4 cellular contexts compared by ENCODE assay signal in the genomic region with DNA sequence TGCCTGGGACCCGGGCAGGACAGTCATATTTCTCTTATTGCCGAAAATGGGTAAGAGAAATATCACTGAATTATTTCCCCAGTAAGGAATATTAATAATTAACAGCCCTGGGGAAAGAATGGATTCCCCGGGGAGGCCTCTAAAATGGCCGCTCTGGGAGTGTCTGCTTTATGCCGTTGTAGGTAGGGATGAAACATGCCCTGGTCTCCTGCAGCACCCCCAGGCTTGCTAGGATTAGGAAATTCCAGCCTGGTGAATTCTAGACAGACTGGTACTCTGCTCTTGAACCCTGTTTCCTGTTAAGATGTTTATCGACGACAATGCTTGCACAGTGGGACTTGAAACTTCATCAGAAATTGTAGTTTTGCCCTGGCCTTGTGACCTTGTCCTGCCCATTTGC. TPM values are rescaled to one million over a fixed set of nuclear protein-coding genes. Genes with fewer than 3 reads are reported as not detected.
"Had no signal": no experiment of that assay in that cellular context is flagged by ENCODE, and none has a peak within 500 bp of the region (broad histone marks: within the 10 kb centered on the region; RNA-seq: fewer than 3 reads in every experiment).

No MANE protein-coding gene starts in this region.

RNA-seq across cellular contexts. Expression of gene RGS18, which starts 6.7 kb away (rescaled TPM):
- total RNA-seq: GM23338, H1, H9, HT-29 had no signal
- polyA plus RNA-seq: GM23338, H1 had no signal
